ENCODE assay signal across 17 cellular contexts in genomic region chr1:52769346-52770033, GRCh38.
"Had no signal": no experiment of that assay in that cellular context is flagged by ENCODE, and none has a peak within 500 bp of the region (broad histone marks: within the 10 kb centered on the region; RNA-seq: fewer than 3 reads in every experiment).

No MANE protein-coding gene starts in this region.

- DNase-seq: activated B cell treated with CpG ODN at 0.5 μM for 24 hours; activated CD4-positive, alpha-beta T cell treated with anti-CD3 and anti-CD28 coated beads, Interleukin-2, amount 10 ng/mL, durations not matched to agents 24 days and 14 days; activated naive CD4-positive, alpha-beta T cell; activated naive CD8-positive, alpha-beta T cell treated with anti-CD3 and anti-CD28 coated beads, Interleukin-2, amount 50 U/mL, for 24 hours; effector CD4-positive, alpha-beta T cell; foreskin melanocyte; heart right ventricle; islet precursor cell; mesendoderm; nephron progenitor cell; stimulated activated CD4-positive, alpha-beta T cell treated with anti-CD3 and anti-CD28 coated beads, Interleukin-15, amount 100 ng/mL, for 24 hours; stimulated activated CD4-positive, alpha-beta T cell treated with anti-CD3 and anti-CD28 coated beads, Interleukin-4, amount 100 ng/mL, for 4 hours; stomach had no signal

- H3K27ac ChIP-seq: coronary artery, stomach, thoracic aorta had no signal

- H3K9me3 ChIP-seq: heart right ventricle, stomach, thoracic aorta had no signal

- ATAC-seq: activated naive CD8-positive, alpha-beta T cell treated with anti-CD3 and anti-CD28 coated beads, Interleukin-2, amount 50 U/mL, for 24 hours had no signal

- FAIRE-seq: astrocyte, endothelial cell of umbilical vein had no signal

- H3K4me3 ChIP-seq: coronary artery, heart right ventricle, stomach, thoracic aorta had no signal

- H3K27me3 ChIP-seq: heart right ventricle, stomach had no signal
